25 cellular contexts compared by ENCODE assay signal in genomic region chr4:158941321-158941720, GRCh38.
DNase-seq lines count a peak whose midpoint lies in the region; ATAC-seq and TF ChIP-seq lines count a peak whose summit lies in the region.
"Had no signal": no experiment of that assay in that cellular context is flagged by ENCODE, and none has a peak within 500 bp of the region (broad histone marks: within the 10 kb centered on the region; RNA-seq: fewer than 3 reads in every experiment).

No MANE protein-coding gene starts in this region.

- no peaks in the 10 kb centered on the region for H3K9me3 Mint-ChIP-seq in GM23338
- H3K9me3 Mint-ChIP-seq in stimulated activated effector memory CD8-positive, alpha-beta T cell treated with anti-CD3 and anti-CD28 coated beads, Interleukin-12 subunit alpha, Interleukin-12 subunit beta, amount 100 ng/mL, for 72 hours: no peaks in the 10 kb centered on the region
- H3K9me3 Mint-ChIP-seq: CD4-positive, alpha-beta memory T cell had no signal

- H3K27me3 ChIP-seq in GM23338 (ENCODE audit: insufficient read depth): no peaks in the 10 kb centered on the region
- no peaks in the 10 kb centered on the region for H3K27me3 ChIP-seq in mesendoderm (ENCODE audit: insufficient read depth, low read length, poor library complexity)
- H3K27me3 ChIP-seq in trophoblast cell (ENCODE audit: insufficient read depth, low read length): no peaks in the 10 kb centered on the region
- H3K27me3 ChIP-seq: BLaER1 treated with 17β-estradiol and CSF1 and Interleukin-3, amounts not matched to agents 10 nM and 100 nM had no signal

- no peak overlapping the region for H4K91ac ChIP-seq in trophoblast cell (ENCODE audit: low read depth, low read length)

- no peak overlapping the region for H2BK120ac ChIP-seq in mesendoderm (ENCODE audit: low read depth, low read length)
- H2BK120ac ChIP-seq in trophoblast cell (ENCODE audit: insufficient read depth, low read length, poor library complexity): no peak overlapping the region

- no peak overlapping the region for H2BK5ac ChIP-seq in mesendoderm (ENCODE audit: low read length)
- no peak overlapping the region for H2BK5ac ChIP-seq in trophoblast cell (ENCODE audit: low read depth, low read length, poor library complexity)

- H2AFZ ChIP-seq in GM23338 (peak overlapping the region; percentile 28; the same call in 1 of the 2 replicates), trophoblast cell (ENCODE audit: insufficient read depth, low read length, poor library complexity) (no peak overlapping the region)

- no peak overlapping the region for H3K4me3 Mint-ChIP-seq in GM23338
- no peak overlapping the region for H3K4me3 Mint-ChIP-seq in stimulated activated effector memory CD8-positive, alpha-beta T cell treated with anti-CD3 and anti-CD28 coated beads, Interleukin-12 subunit alpha, Interleukin-12 subunit beta, amount 100 ng/mL, for 72 hours
- H3K4me3 Mint-ChIP-seq: B cell; CD4-positive, alpha-beta memory T cell; CD4-positive, CD25-positive, alpha-beta regulatory T cell; CD8-positive, alpha-beta memory T cell had no signal

- no peak overlapping the region for H3K27ac ChIP-seq in GM23338 (ENCODE audit: low read depth)
- peak overlapping the region; percentile 67 for H3K27ac ChIP-seq in angular gyrus (ENCODE audit: low read depth, low read length)
- H3K27ac ChIP-seq in mesendoderm (ENCODE audit: low read depth, low read length): no peak overlapping the region
- H3K27ac ChIP-seq in trophoblast cell (ENCODE audit: low read depth, low read length): no peak overlapping the region
- H3K27ac ChIP-seq: BLaER1 treated with 17β-estradiol and CSF1 and Interleukin-3, amounts not matched to agents 10 nM and 100 nM; C4-2B had no signal

- H4K20me1 ChIP-seq in GM23338 (replicated peaks; ENCODE audit: insufficient read depth): no peaks in the 10 kb centered on the region
- H4K20me1 ChIP-seq: BLaER1 treated with 17β-estradiol and CSF1 and Interleukin-3, amounts not matched to agents 10 nM and 100 nM had no signal

- no peak overlapping the region for H3K27ac Mint-ChIP-seq in GM23338
- no peak overlapping the region for H3K27ac Mint-ChIP-seq in stimulated activated effector memory CD8-positive, alpha-beta T cell treated with anti-CD3 and anti-CD28 coated beads, Interleukin-12 subunit alpha, Interleukin-12 subunit beta, amount 100 ng/mL, for 72 hours
- H3K27ac Mint-ChIP-seq: B cell; CD4-positive, alpha-beta memory T cell; CD4-positive, CD25-positive, alpha-beta regulatory T cell; CD8-positive, alpha-beta memory T cell had no signal

- no peak overlapping the region for H4K12ac ChIP-seq in trophoblast cell (ENCODE audit: low read depth, low read length)

- H3K56ac ChIP-seq in mesendoderm (ENCODE audit: low read length): no peak overlapping the region

- no peaks in the 10 kb centered on the region for H3K4me1 ChIP-seq in GM23338 (ENCODE audit: insufficient read depth)
- H3K4me1 ChIP-seq in mesendoderm (ENCODE audit: control insufficient read depth, low read depth, low read length): no peaks in the 10 kb centered on the region
- no peaks in the 10 kb centered on the region for H3K4me1 ChIP-seq in trophoblast cell (ENCODE audit: control insufficient read depth in 1 of 2, insufficient read depth in 2 of 2, low read length in 2 of 2)

- H3K79me1 ChIP-seq in mesendoderm (ENCODE audit: low read length) (no peaks in the 10 kb centered on the region), trophoblast cell (ENCODE audit: low read length) (no peaks in the 10 kb centered on the region)

- no peak for ATAC-seq in GM23338
- no peak for ATAC-seq in HG03135 (IDR thresholded peaks at IDR 0.05; ENCODE audit: unreplicated experiment)
- ATAC-seq in stimulated activated effector memory CD8-positive, alpha-beta T cell treated with anti-CD3 and anti-CD28 coated beads, Interleukin-12 subunit alpha, Interleukin-12 subunit beta, amount 100 ng/mL, for 72 hours: no peak

- H3K23ac ChIP-seq in mesendoderm (ENCODE audit: low read length) (no peak overlapping the region), trophoblast cell (ENCODE audit: low read length) (no peak overlapping the region)

- no peak overlapping the region for H3K14ac ChIP-seq in trophoblast cell (ENCODE audit: low read length)

- no peak overlapping the region for H2AK5ac ChIP-seq in mesendoderm (ENCODE audit: low read length)
- no peak overlapping the region for H2AK5ac ChIP-seq in trophoblast cell (ENCODE audit: low read length)

- no peaks in the 10 kb centered on the region for H3K36me3 Mint-ChIP-seq in GM23338 (ENCODE audit: low read depth)
- no peaks in the 10 kb centered on the region for H3K36me3 Mint-ChIP-seq in stimulated activated effector memory CD8-positive, alpha-beta T cell treated with anti-CD3 and anti-CD28 coated beads, Interleukin-12 subunit alpha, Interleukin-12 subunit beta, amount 100 ng/mL, for 72 hours
- H3K36me3 Mint-ChIP-seq: CD4-positive, alpha-beta memory T cell; CD4-positive, CD25-positive, alpha-beta regulatory T cell; CD8-positive, alpha-beta memory T cell had no signal

- H3K9ac ChIP-seq in mesendoderm (ENCODE audit: low read length): no peak overlapping the region
- H3K9ac ChIP-seq in trophoblast cell (ENCODE audit: low read length): no peak overlapping the region
- H3K9ac ChIP-seq: BLaER1 treated with 17β-estradiol and CSF1 and Interleukin-3, amounts not matched to agents 10 nM and 100 nM had no signal

- no peak overlapping the region for H2BK15ac ChIP-seq in mesendoderm (replicated peaks; ENCODE audit: low read depth)

- DNase-seq in GM23338 (ENCODE audit: low spot score) (no peak), mesendoderm (no peak), trophoblast cell (peak; percentile 76 to 86), SIG-M5 (lab: John Stamatoyannopoulos, UW) (no peak), H4 (ENCODE audit: low spot score) (no peak)
- DNase-seq in stimulated activated effector memory CD8-positive, alpha-beta T cell treated with anti-CD3 and anti-CD28 coated beads, Interleukin-12 subunit alpha, Interleukin-12 subunit beta, amount 100 ng/mL, for 72 hours (ENCODE audit: low spot score in 2 of 2): no peak
- DNase-seq: 8988T; ACHN; AML-193; CD4-positive, alpha-beta memory T cell; CD4-positive, CD25-positive, alpha-beta regulatory T cell; CD8-positive, alpha-beta memory T cell; COR-L47; DMS 273 treated with DMSO at 0.1 percent for 48 hours; DMS153; DMS53; DMS79; DND-41; EL; GF-D8 had no signal

- peaks cover 2% of the 10 kb centered on the region for H3K4me1 Mint-ChIP-seq in GM23338
- peaks cover 7% of the 10 kb centered on the region for H3K4me1 Mint-ChIP-seq in stimulated activated effector memory CD8-positive, alpha-beta T cell treated with anti-CD3 and anti-CD28 coated beads, Interleukin-12 subunit alpha, Interleukin-12 subunit beta, amount 100 ng/mL, for 72 hours
- H3K4me1 Mint-ChIP-seq: B cell; CD4-positive, alpha-beta memory T cell; CD4-positive, CD25-positive, alpha-beta regulatory T cell; CD8-positive, alpha-beta memory T cell had no signal

- H3K36me3 ChIP-seq in GM23338 (ENCODE audit: insufficient read depth) (no peaks in the 10 kb centered on the region), mesendoderm (ENCODE audit: control insufficient read depth, insufficient read depth, low read length) (no peaks in the 10 kb centered on the region), trophoblast cell (ENCODE audit: control insufficient read depth in 1 of 2, insufficient read depth in 2 of 2, low read length in 2 of 2) (no peaks in the 10 kb centered on the region)
- H3K36me3 ChIP-seq: BLaER1 treated with 17β-estradiol and CSF1 and Interleukin-3, amounts not matched to agents 10 nM and 100 nM had no signal

- H3K18ac ChIP-seq in mesendoderm (ENCODE audit: low read length) (no peak overlapping the region), trophoblast cell (ENCODE audit: low read length) (no peak overlapping the region)

- H3K79me2 ChIP-seq in GM23338 (replicated peaks; ENCODE audit: insufficient read depth): no peaks in the 10 kb centered on the region
- H3K79me2 ChIP-seq in mesendoderm (ENCODE audit: control insufficient read depth, insufficient read depth, low read length): no peaks in the 10 kb centered on the region
- no peaks in the 10 kb centered on the region for H3K79me2 ChIP-seq in trophoblast cell (ENCODE audit: control insufficient read depth, insufficient read depth, low read length, poor library complexity)

- no peaks in the 10 kb centered on the region; the same call in none of the 2 replicates for H3K9me2 ChIP-seq in GM23338 (ENCODE audit: insufficient read depth)

- H3K4me3 ChIP-seq in GM23338: no peak overlapping the region
- no peak overlapping the region for H3K4me3 ChIP-seq in mesendoderm (ENCODE audit: low read length)
- no peak overlapping the region for H3K4me3 ChIP-seq in trophoblast cell (ENCODE audit: low read depth, low read length)
- H3K4me3 ChIP-seq: BLaER1 treated with 17β-estradiol and CSF1 and Interleukin-3, amounts not matched to agents 10 nM and 100 nM had no signal

- H3K27me3 Mint-ChIP-seq in GM23338 (ENCODE audit: insufficient read depth, low read depth, poor library complexity): no peaks in the 10 kb centered on the region

- no peaks in the 10 kb centered on the region for H3K9me3 ChIP-seq in trophoblast cell (ENCODE audit: insufficient read depth, low read depth, low read length)
- H3K9me3 ChIP-seq: BLaER1 treated with 17β-estradiol and CSF1 and Interleukin-3, amounts not matched to agents 10 nM and 100 nM had no signal

- TF ChIP-seq CTCF in GM23338 (conservative IDR thresholded peaks at IDR 0.05; ENCODE audit: low read depth in 2 of 2): no peak

- H4K8ac ChIP-seq in mesendoderm (ENCODE audit: low read depth, low read length) (peak overlapping the region; percentile 5), trophoblast cell (ENCODE audit: low read depth, low read length) (no peak overlapping the region)

- no peak overlapping the region for H2BK12ac ChIP-seq in trophoblast cell (ENCODE audit: low read length)

- H3K4me2 ChIP-seq in GM23338 (no peak overlapping the region), mesendoderm (ENCODE audit: low read length) (no peak overlapping the region), trophoblast cell (ENCODE audit: low read length) (no peak overlapping the region)
- H3K4me2 ChIP-seq: BLaER1 treated with 17β-estradiol and CSF1 and Interleukin-3, amounts not matched to agents 10 nM and 100 nM had no signal

- no peak overlapping the region for H4K5ac ChIP-seq in mesendoderm (ENCODE audit: low read length)

- H3F3A ChIP-seq in GM23338 (replicated peaks; ENCODE audit: low read depth): no peaks in the 10 kb centered on the region

- H3K4ac ChIP-seq in mesendoderm (ENCODE audit: low read depth, low read length): no peak overlapping the region
- no peak overlapping the region for H3K4ac ChIP-seq in trophoblast cell (ENCODE audit: low read depth, low read length)

TF ChIP-seq in GM23338, 12 proteins besides CTCF, POLR2A, EP300 and RAD21 (continues in another document):
- no peak for TF ChIP-seq ETS1 (IDR thresholded peaks at IDR 0.05)

Comparison
In these comparisons a context has a peak if more than half of its experiments do, and no peak if none do; other contexts are left out.
1. DNase-seq: peak in trophoblast cell (2 of 2); none in GM23338 (single experiment), mesendoderm (single experiment), SIG-M5 (single experiment), stimulated activated effector memory CD8-positive, alpha-beta T cell treated with anti-CD3 and anti-CD28 coated beads, Interleukin-12 subunit alpha, Interleukin-12 subunit beta, amount 100 ng/mL, for 72 hours (0 of 2) and H4 (single experiment).